1 cellular context compared by ENCODE assay signal in the genomic region with DNA sequence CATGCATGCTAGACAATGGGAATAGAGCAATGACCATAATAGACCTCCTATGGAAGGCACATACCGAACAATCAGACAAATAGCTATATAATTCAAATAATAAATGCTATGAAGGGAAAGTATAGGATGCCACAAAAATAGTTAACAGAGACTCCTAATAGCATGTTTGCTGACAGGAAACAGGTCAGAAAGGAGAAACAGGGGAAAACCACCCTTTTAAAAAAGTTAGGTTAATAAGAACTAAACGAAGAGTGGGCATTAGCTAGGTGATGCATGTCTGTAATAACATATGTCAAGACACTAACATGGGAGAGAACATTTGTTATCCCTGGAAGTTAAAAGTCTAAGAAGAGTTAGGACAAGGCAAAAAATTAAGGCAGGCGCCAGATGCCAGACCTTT.
TF ChIP-seq lines count a peak whose summit lies in the region.

No MANE protein-coding gene starts in this region.

TF ChIP-seq in GM12878, 131 proteins besides CTCF, POLR2A, EP300 and RAD21:
- TF ChIP-seq, protein P1, sequence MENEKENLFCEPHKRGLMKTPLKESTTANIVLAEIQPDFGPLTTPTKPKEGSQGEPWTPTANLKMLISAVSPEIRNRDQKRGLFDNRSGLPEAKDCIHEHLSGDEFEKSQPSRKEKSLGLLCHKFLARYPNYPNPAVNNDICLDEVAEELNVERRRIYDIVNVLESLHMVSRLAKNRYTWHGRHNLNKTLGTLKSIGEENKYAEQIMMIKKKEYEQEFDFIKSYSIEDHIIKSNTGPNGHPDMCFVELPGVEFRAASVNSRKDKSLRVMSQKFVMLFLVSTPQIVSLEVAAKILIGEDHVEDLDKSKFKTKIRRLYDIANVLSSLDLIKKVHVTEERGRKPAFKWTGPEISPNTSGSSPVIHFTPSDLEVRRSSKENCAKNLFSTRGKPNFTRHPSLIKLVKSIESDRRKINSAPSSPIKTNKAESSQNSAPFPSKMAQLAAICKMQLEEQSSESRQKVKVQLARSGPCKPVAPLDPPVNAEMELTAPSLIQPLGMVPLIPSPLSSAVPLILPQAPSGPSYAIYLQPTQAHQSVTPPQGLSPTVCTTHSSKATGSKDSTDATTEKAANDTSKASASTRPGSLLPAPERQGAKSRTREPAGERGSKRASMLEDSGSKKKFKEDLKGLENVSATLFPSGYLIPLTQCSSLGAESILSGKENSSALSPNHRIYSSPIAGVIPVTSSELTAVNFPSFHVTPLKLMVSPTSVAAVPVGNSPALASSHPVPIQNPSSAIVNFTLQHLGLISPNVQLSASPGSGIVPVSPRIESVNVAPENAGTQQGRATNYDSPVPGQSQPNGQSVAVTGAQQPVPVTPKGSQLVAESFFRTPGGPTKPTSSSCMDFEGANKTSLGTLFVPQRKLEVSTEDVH (IDR thresholded peaks at IDR 0.05; ENCODE audit: low read depth, partially characterized antibody) = no peak
- TF ChIP-seq POLR2AphosphoS2 (IDR thresholded peaks at IDR 0.05; ENCODE audit: low read depth, low read length) = no peak
TF ChIP-seq in GM12878: peak in this region for 0.
